In genomic region chr3:17151598-17152373, GRCh38 we compare ENCODE assay signal across 9 cellular contexts.
DNase-seq lines count a peak whose midpoint lies in the region; ATAC-seq and TF ChIP-seq lines count a peak whose summit lies in the region.
"Had no signal": no experiment of that assay in that cellular context is flagged by ENCODE, and none has a peak within 500 bp of the region (broad histone marks: within the 10 kb centered on the region; RNA-seq: fewer than 3 reads in every experiment).

No MANE protein-coding gene starts in this region.

- H3K79me2 ChIP-seq in GM23338 (replicated peaks; ENCODE audit: insufficient read depth): no peaks in the 10 kb centered on the region

- H3K27ac Mint-ChIP-seq in activated naive CD4-positive, alpha-beta T cell treated with anti-CD3 and anti-CD28 coated beads, Interleukin-2, amount 50 U/mL, for 24 hours: peak overlapping the region; percentile 71
- H3K27ac Mint-ChIP-seq in GM23338: no peak overlapping the region

- H2AFZ ChIP-seq in GM23338: no peak overlapping the region

- no peaks in the 10 kb centered on the region for H3K36me3 ChIP-seq in HAP-1 (replicated peaks)
- H3K36me3 ChIP-seq in GM23338 (ENCODE audit: insufficient read depth): no peaks in the 10 kb centered on the region

- no peak overlapping the region for H3K27ac ChIP-seq in GM23338 (ENCODE audit: low read depth)
- H3K27ac ChIP-seq: dorsolateral prefrontal cortex had no signal

- ATAC-seq in GM18498 (IDR thresholded peaks at IDR 0.05; ENCODE audit: unreplicated experiment) (peak; percentile 98), HG02763 (IDR thresholded peaks at IDR 0.05; ENCODE audit: unreplicated experiment) (peak; percentile 96), GM23338 (no peak; the same call in 2 of the 3 replicates)

- no peaks in the 10 kb centered on the region for H3K9me2 ChIP-seq in GM23338 (ENCODE audit: insufficient read depth)

- in situ Hi-C loops in HAP-1 (cut with MboI; ENCODE audit: low sequenced_read_pairs): no loop called here

- no peaks in the 10 kb centered on the region for H3K9me3 Mint-ChIP-seq in activated naive CD4-positive, alpha-beta T cell treated with anti-CD3 and anti-CD28 coated beads, Interleukin-2, amount 50 U/mL, for 24 hours
- no peaks in the 10 kb centered on the region for H3K9me3 Mint-ChIP-seq in GM23338

- H3K9me3 ChIP-seq in HAP-1: no peaks in the 10 kb centered on the region

- H4K20me1 ChIP-seq in GM23338 (replicated peaks; ENCODE audit: insufficient read depth): no peaks in the 10 kb centered on the region

- H3K27me3 ChIP-seq in HAP-1 (ENCODE audit: low read depth) (no peaks in the 10 kb centered on the region), GM23338 (ENCODE audit: insufficient read depth) (no peaks in the 10 kb centered on the region)
- H3K27me3 ChIP-seq: dorsolateral prefrontal cortex had no signal

- H3K4me1 ChIP-seq in HAP-1: no peaks in the 10 kb centered on the region
- no peaks in the 10 kb centered on the region for H3K4me1 ChIP-seq in GM23338 (ENCODE audit: insufficient read depth)

- H3K4me3 ChIP-seq in HAP-1 (no peak overlapping the region), GM23338 (no peak overlapping the region)
- H3K4me3 ChIP-seq: dorsolateral prefrontal cortex had no signal

- H3F3A ChIP-seq in GM23338 (replicated peaks; ENCODE audit: low read depth): no peaks in the 10 kb centered on the region

- TF ChIP-seq CTCF in GM23338 (conservative IDR thresholded peaks at IDR 0.05; ENCODE audit: low read depth in 2 of 2): no peak

- H3K36me3 Mint-ChIP-seq in activated naive CD4-positive, alpha-beta T cell treated with anti-CD3 and anti-CD28 coated beads, Interleukin-2, amount 50 U/mL, for 24 hours: peaks cover 18% of the 10 kb centered on the region
- peaks cover 21% of the 10 kb centered on the region for H3K36me3 Mint-ChIP-seq in GM23338 (ENCODE audit: low read depth)

- DNase-seq in T-helper 1 cell (peak; percentile 54 to 98 (median 60)), HAP-1 (ENCODE audit: low spot score in 2 of 2) (no peak), GM23338 (ENCODE audit: low spot score) (no peak), DMS114 treated with DMSO at 0.1 percent for 48 hours (lab: John Stamatoyannopoulos, UW; ENCODE audit: unreplicated experiment) (no peak)
- peak; percentile 35 to 53 (median 41) for DNase-seq in stimulated activated CD4-positive, alpha-beta T cell treated with anti-CD3 and anti-CD28 coated beads, TNF-alpha, amount 100 ng/mL, for 1 hour (ENCODE audit: low read depth in 3 of 3, low spot score in 1 of 3)

- H3K4me1 Mint-ChIP-seq in activated naive CD4-positive, alpha-beta T cell treated with anti-CD3 and anti-CD28 coated beads, Interleukin-2, amount 50 U/mL, for 24 hours: peaks cover 30% of the 10 kb centered on the region
- no peaks in the 10 kb centered on the region; the same call in 2 of the 3 replicates for H3K4me1 Mint-ChIP-seq in GM23338

- no peak overlapping the region for H3K4me2 ChIP-seq in GM23338

- H3K4me3 Mint-ChIP-seq in activated naive CD4-positive, alpha-beta T cell treated with anti-CD3 and anti-CD28 coated beads, Interleukin-2, amount 50 U/mL, for 24 hours: peak overlapping the region; percentile 66
- H3K4me3 Mint-ChIP-seq in GM23338: no peak overlapping the region

- no peaks in the 10 kb centered on the region for H3K27me3 Mint-ChIP-seq in activated naive CD4-positive, alpha-beta T cell treated with anti-CD3 and anti-CD28 coated beads, Interleukin-2, amount 50 U/mL, for 24 hours
- H3K27me3 Mint-ChIP-seq in GM23338 (ENCODE audit: insufficient read depth, low read depth, poor library complexity): peaks cover 6% of the 10 kb centered on the region

TF ChIP-seq in GM23338, 12 proteins besides CTCF, POLR2A, EP300 and RAD21 (continues in another document):
- TF ChIP-seq JUNB (IDR thresholded peaks at IDR 0.05; ENCODE audit: unreplicated experiment): no peak
- no peak for TF ChIP-seq ZNF114 (CRISPR knock-in tag; IDR thresholded peaks at IDR 0.05)
- no peak for TF ChIP-seq EZH2phosphoT487 (IDR thresholded peaks at IDR 0.05; ENCODE audit: unreplicated experiment)
- TF ChIP-seq REST (IDR thresholded peaks at IDR 0.05; ENCODE audit: unreplicated experiment): no peak
- TF ChIP-seq, protein P1, sequence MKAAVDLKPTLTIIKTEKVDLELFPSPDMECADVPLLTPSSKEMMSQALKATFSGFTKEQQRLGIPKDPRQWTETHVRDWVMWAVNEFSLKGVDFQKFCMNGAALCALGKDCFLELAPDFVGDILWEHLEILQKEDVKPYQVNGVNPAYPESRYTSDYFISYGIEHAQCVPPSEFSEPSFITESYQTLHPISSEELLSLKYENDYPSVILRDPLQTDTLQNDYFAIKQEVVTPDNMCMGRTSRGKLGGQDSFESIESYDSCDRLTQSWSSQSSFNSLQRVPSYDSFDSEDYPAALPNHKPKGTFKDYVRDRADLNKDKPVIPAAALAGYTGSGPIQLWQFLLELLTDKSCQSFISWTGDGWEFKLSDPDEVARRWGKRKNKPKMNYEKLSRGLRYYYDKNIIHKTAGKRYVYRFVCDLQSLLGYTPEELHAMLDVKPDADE (IDR thresholded peaks at IDR 0.05): no peak

Comparison
In these comparisons a context has a peak if more than half of its experiments do, and no peak if none do; other contexts are left out.
1. DNase-seq: peak in T-helper 1 cell (5 of 5) and stimulated activated CD4-positive, alpha-beta T cell treated with anti-CD3 and anti-CD28 coated beads, TNF-alpha, amount 100 ng/mL, for 1 hour (3 of 3); none in HAP-1 (0 of 2), GM23338 (single experiment) and DMS114 treated with DMSO at 0.1 percent for 48 hours (single experiment).